9 cellular contexts compared by ENCODE assay signal in the genomic region with DNA sequence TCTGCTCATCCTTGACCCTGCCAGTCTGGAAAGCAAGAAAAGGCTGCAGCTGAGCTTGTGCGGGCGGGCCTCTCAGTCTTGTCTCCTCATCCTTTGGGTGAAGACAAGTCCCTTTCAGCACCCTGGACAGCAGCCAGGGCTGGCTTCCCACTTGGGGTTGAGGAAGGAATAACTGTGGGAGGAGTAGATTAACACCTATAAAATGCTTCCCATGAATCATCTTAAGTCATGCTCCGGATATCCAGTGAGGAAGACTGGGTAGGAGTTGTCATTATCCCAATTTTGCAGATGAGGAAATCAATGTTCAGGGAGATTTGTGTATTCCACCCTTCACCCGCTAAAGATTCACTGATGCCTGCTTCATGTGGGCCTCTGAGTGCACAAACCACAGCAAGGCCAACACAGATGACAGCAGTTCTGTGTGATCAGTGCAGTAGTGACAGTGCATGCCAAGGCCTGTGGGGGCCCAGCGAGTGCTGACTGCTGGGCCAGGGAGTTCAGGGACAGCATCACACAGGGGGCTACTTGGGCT. TPM values are rescaled to one million over a fixed set of nuclear protein-coding genes. Genes with fewer than 3 reads are reported as not detected.
A peak's percentile ranks its signal among the peaks of the same experiment; 100 is the strongest.
DNase-seq lines count a peak whose midpoint lies in the region; ATAC-seq lines count a peak whose summit lies in the region.
"Had no signal": no experiment of that assay in that cellular context is flagged by ENCODE, and none has a peak within 500 bp of the region (broad histone marks: within the 10 kb centered on the region; RNA-seq: fewer than 3 reads in every experiment).

No MANE protein-coding gene starts in this region.

- in situ Hi-C loops in G401 (cut with HindIII; ENCODE audit: low sequenced_read_pairs) = no loop called here

- ATAC-seq in activated naive CD8-positive, alpha-beta T cell treated with anti-CD3 and anti-CD28 coated beads, Interleukin-2, amount 50 U/mL, for 24 hours = no peak
- no peak for ATAC-seq in right cardiac atrium
- ATAC-seq in HG03025 (IDR thresholded peaks at IDR 0.05; ENCODE audit: low FRiP score, unreplicated experiment) = no peak

- H3K4me3 ChIP-seq in right cardiac atrium (ENCODE audit: low read length) = no peak overlapping the region
- H3K4me3 ChIP-seq: breast epithelium had no signal

- no peak overlapping the region for H3K27ac Mint-ChIP-seq in activated naive CD8-positive, alpha-beta T cell treated with anti-CD3 and anti-CD28 coated beads, Interleukin-2, amount 50 U/mL, for 24 hours

- 30% methylated on average over 5 of the region's 5 CpGs for WGBS in right cardiac atrium

- H3K9me3 ChIP-seq in right cardiac atrium (ENCODE audit: control insufficient read depth, low read length) = no peaks in the 10 kb centered on the region
- H3K9me3 ChIP-seq: breast epithelium had no signal

- no peaks in the 10 kb centered on the region for H3K4me1 Mint-ChIP-seq in activated naive CD8-positive, alpha-beta T cell treated with anti-CD3 and anti-CD28 coated beads, Interleukin-2, amount 50 U/mL, for 24 hours

- no peaks in the 10 kb centered on the region for H3K27me3 ChIP-seq in right cardiac atrium (ENCODE audit: control insufficient read depth, insufficient read depth)
- H3K27me3 ChIP-seq: breast epithelium had no signal

- intact Hi-C loops in right cardiac atrium (cut with DNase I) = no loop called here

- peaks cover 6% of the 10 kb centered on the region for H3K27me3 Mint-ChIP-seq in activated naive CD8-positive, alpha-beta T cell treated with anti-CD3 and anti-CD28 coated beads, Interleukin-2, amount 50 U/mL, for 24 hours

- DNase-seq in G401 (ENCODE audit: low spot score) (peak; percentile 36), NCI-H460 (ENCODE audit: extremely low read depth, low read depth) (peak; percentile 65), right cardiac atrium (peak; percentile 74 to 88 (median 83)), NCI-H2227 (lab: John Stamatoyannopoulos, UW; ENCODE audit: unreplicated experiment) (no peak), NCI-H2196 treated with DMSO at 0.1 percent for 48 hours (lab: John Stamatoyannopoulos, UW; ENCODE audit: unreplicated experiment) (no peak)
- peak; percentile 56 for DNase-seq in activated naive CD8-positive, alpha-beta T cell treated with anti-CD3 and anti-CD28 coated beads, Interleukin-2, amount 50 U/mL, for 24 hours
- DNase-seq in stimulated activated CD4-positive, alpha-beta T cell treated with anti-CD3 and anti-CD28 coated beads, Interleukin-4, amount 100 ng/mL, for 1 hour = peak; percentile 43

- H3K27ac ChIP-seq in right cardiac atrium (ENCODE audit: low read length) = no peak overlapping the region
- H3K27ac ChIP-seq: breast epithelium had no signal

- no peaks in the 10 kb centered on the region for H3K4me1 ChIP-seq in right cardiac atrium (ENCODE audit: control insufficient read depth, insufficient read depth, low read length)
- H3K4me1 ChIP-seq: breast epithelium had no signal

- H3K9me3 Mint-ChIP-seq in activated naive CD8-positive, alpha-beta T cell treated with anti-CD3 and anti-CD28 coated beads, Interleukin-2, amount 50 U/mL, for 24 hours = no peaks in the 10 kb centered on the region

- H3K36me3 Mint-ChIP-seq in activated naive CD8-positive, alpha-beta T cell treated with anti-CD3 and anti-CD28 coated beads, Interleukin-2, amount 50 U/mL, for 24 hours (ENCODE audit: low read depth) = no peaks in the 10 kb centered on the region

- no peak overlapping the region for H3K4me3 Mint-ChIP-seq in activated naive CD8-positive, alpha-beta T cell treated with anti-CD3 and anti-CD28 coated beads, Interleukin-2, amount 50 U/mL, for 24 hours

RNA-seq across cellular contexts. Expression of gene COL16A1, which starts 20.1 kb away (rescaled TPM):
- 50.5 and 56.2 TPM in 2 replicates for total RNA-seq in G401 (2014; rRNA removed; shearing (Covaris generic))
- 2.5 and 3.4 TPM in 2 replicates for total RNA-seq in NCI-H460 (2014; rRNA removed; shearing (Covaris generic))
- polyA plus RNA-seq in NCI-H460 (2014; cell fraction: nucleus; rRNA removed) = 15.9 and 24.3 TPM in 2 replicates
- 10 to 100 TPM; 40.6 to 50.5 (median 50.3) TPM for total RNA-seq in right cardiac atrium
- polyA plus RNA-seq in right cardiac atrium = 37.4 TPM

RNA-seq across cellular contexts. Expression of gene ADGRB2, which starts 40.2 kb away (rescaled TPM):
- 45.4 and 49.5 TPM in 2 replicates for total RNA-seq in G401 (2014; rRNA removed; shearing (Covaris generic))
- 2.3 and 2.5 TPM in 2 replicates for total RNA-seq in NCI-H460 (2014; rRNA removed; shearing (Covaris generic))
- polyA plus RNA-seq in NCI-H460 (2014; cell fraction: nucleus; rRNA removed) = 23.7 and 24.0 TPM in 2 replicates
- total RNA-seq in right cardiac atrium = 10 to 100 TPM; 11.8 to 14.8 (median 13.1) TPM
- 18.2 TPM for polyA plus RNA-seq in right cardiac atrium

Comparison
In these comparisons a context has a peak if more than half of its experiments do, and no peak if none do; other contexts are left out.
1. DNase-seq: peak in G401 (single experiment), NCI-H460 (single experiment), activated naive CD8-positive, alpha-beta T cell treated with anti-CD3 and anti-CD28 coated beads, Interleukin-2, amount 50 U/mL, for 24 hours (single experiment), right cardiac atrium (3 of 3) and stimulated activated CD4-positive, alpha-beta T cell treated with anti-CD3 and anti-CD28 coated beads, Interleukin-4, amount 100 ng/mL, for 1 hour (single experiment); none in NCI-H2227 (single experiment) and NCI-H2196 treated with DMSO at 0.1 percent for 48 hours (single experiment).